In the genomic region with DNA sequence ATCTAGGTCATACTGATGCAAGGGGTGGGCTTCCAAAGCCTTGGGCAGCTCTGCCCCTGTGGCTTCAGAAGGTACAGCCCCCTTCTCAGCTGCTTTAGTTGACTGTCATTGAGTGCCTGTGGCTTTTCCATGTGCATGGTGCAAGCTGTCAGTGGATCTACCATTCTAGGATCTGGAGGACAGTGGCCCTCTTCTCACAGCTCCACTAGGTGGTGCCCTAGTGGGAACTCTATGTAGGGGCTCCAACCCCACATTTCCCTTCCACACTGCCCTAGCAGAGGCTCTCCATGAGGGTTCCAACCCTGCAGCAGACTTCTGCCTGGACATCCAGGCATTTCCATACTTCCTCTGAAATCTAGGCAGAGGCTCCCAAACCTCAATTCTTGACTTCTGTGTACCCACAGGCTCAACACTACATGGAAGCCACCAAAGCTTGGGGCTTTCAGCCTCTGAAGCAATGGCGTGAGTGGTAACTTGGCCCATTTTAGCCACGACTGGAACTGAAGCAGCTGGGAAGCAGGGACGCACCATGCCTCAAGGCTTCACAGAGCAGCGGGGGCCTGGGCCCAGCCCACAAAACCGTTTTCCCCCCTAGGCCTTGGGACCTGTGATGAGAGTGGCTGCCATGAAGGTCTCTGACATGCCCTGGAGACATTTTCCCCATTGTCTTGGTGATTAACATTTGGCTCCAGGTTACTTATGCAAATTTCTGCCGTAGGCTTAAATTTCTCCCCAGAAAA, we compare ENCODE assay signal across 14 cellular contexts. TPM values are rescaled to one million over a fixed set of nuclear protein-coding genes. Genes with fewer than 3 reads are reported as not detected.
DNase-seq lines count a peak whose midpoint lies in the region; ATAC-seq and TF ChIP-seq lines count a peak whose summit lies in the region.
"Not testable (repeated sequence)": the region's sequence is repeated elsewhere in the genome, so short reads cannot be mapped to it uniquely, and the experiment has no call there.
"Had no signal": no experiment of that assay in that cellular context is flagged by ENCODE, and none has a peak within 500 bp of the region (broad histone marks: within the 10 kb centered on the region; RNA-seq: fewer than 3 reads in every experiment).

No MANE protein-coding gene starts in this region.

- H3K4me3 ChIP-seq in GM06990 (replicated peaks; ENCODE audit: low read depth, low read length); GM23338; Loucy (ENCODE audit: low read length, poor library complexity, severe bottlenecking); RWPE2 (ENCODE audit: severe bottlenecking); brain microvascular endothelial cell (ENCODE audit: low read depth, low read length); lower lobe of right lung: not testable (repeated sequence)

- not testable (repeated sequence) for H3K9me3 ChIP-seq in Loucy (ENCODE audit: insufficient read depth, low read depth, low read length); RWPE2 (ENCODE audit: severe bottlenecking); lower lobe of right lung

- not testable (repeated sequence) for H3K9me2 ChIP-seq in GM23338 (ENCODE audit: insufficient read depth); Loucy (replicated peaks; ENCODE audit: low read depth, low read length)

- not testable (repeated sequence) for H3F3A ChIP-seq in GM23338 (replicated peaks; ENCODE audit: low read depth); Loucy (ENCODE audit: low read depth)

- H3K27me3 Mint-ChIP-seq in GM23338 (ENCODE audit: insufficient read depth, low read depth, poor library complexity); osteocyte (ENCODE audit: unreplicated experiment): not testable (repeated sequence)

- H3K9me3 Mint-ChIP-seq in GM23338, result peaks cover 19% of the 10 kb centered on the region
- not testable (repeated sequence) for H3K9me3 Mint-ChIP-seq in osteocyte (ENCODE audit: unreplicated experiment)

- not testable (repeated sequence) for H3K4me1 ChIP-seq in GM23338 (ENCODE audit: insufficient read depth); Loucy (ENCODE audit: insufficient read depth, low read length, poor library complexity, severe bottlenecking); RWPE2 (ENCODE audit: insufficient read depth, poor library complexity, severe bottlenecking); lower lobe of right lung

- not testable (repeated sequence) for H3K36me3 Mint-ChIP-seq in GM23338 (ENCODE audit: low read depth); osteocyte (ENCODE audit: unreplicated experiment)

- TF ChIP-seq CTCF in GM06990 (IDR thresholded peaks at IDR 0.05; ENCODE audit: insufficient read depth, low read length, poor library complexity, severe bottlenecking), result peak; percentile 22
- TF ChIP-seq CTCF in GM23338 (conservative IDR thresholded peaks at IDR 0.05; ENCODE audit: low read depth in 2 of 2), result peak; percentile 39 to 52
- peak; percentile 53 for TF ChIP-seq CTCF in Loucy (conservative IDR thresholded peaks at IDR 0.05; ENCODE audit: low read length)
- not testable (repeated sequence) for TF ChIP-seq CTCF in RWPE2 (IDR thresholded peaks at IDR 0.05; ENCODE audit: poor library complexity, severe bottlenecking); osteocyte (IDR thresholded peaks at IDR 0.05)
- TF ChIP-seq CTCF in brain microvascular endothelial cell (IDR thresholded peaks at IDR 0.05; ENCODE audit: low read depth, low read length, missing control alignments), result peak; percentile 18
- peak; percentile 16 for TF ChIP-seq CTCF in lower lobe of right lung (IDR thresholded peaks at IDR 0.05)

- not testable (repeated sequence) for H3K4me3 Mint-ChIP-seq in GM23338; osteocyte (ENCODE audit: unreplicated experiment)

- not testable (repeated sequence) for H3K9ac ChIP-seq in Loucy (ENCODE audit: low read depth, low read length, poor library complexity, severe bottlenecking)

- intact Hi-C loops in lower lobe of right lung (cut with DNase I), result not testable (repeated sequence)

- DNase-seq in GM06990 (ENCODE audit: extremely low read depth, insufficient read length); GM23338 (ENCODE audit: low spot score); brain microvascular endothelial cell; lower lobe of right lung; osteocyte (ENCODE audit: extremely low spot score, unreplicated experiment): not testable (repeated sequence)
- peak; percentile 56 for DNase-seq in RWPE2 (ENCODE audit: low spot score)

- ATAC-seq in GM23338; RWPE2 (ENCODE audit: low read depth); lower lobe of right lung: not testable (repeated sequence)

- not testable (repeated sequence) for H3K27me3 ChIP-seq in GM06990 (replicated peaks; ENCODE audit: control insufficient read depth, insufficient read depth, low read length); GM23338 (ENCODE audit: insufficient read depth); Loucy (ENCODE audit: insufficient read depth, low read length, poor library complexity, severe bottlenecking); RWPE2 (ENCODE audit: insufficient read depth, poor library complexity, severe bottlenecking); brain microvascular endothelial cell (replicated peaks); lower lobe of right lung (ENCODE audit: low read depth)

- not testable (repeated sequence) for H3K4me2 ChIP-seq in GM23338; Loucy (ENCODE audit: low read depth, low read length, poor library complexity, severe bottlenecking)

- not testable (repeated sequence) for H3K27ac Mint-ChIP-seq in GM23338
- H3K27ac Mint-ChIP-seq in osteocyte (ENCODE audit: unreplicated experiment), result peak overlapping the region; percentile 10

- not testable (repeated sequence) for H3K27ac ChIP-seq in GM23338 (ENCODE audit: low read depth); RWPE2 (ENCODE audit: poor library complexity, severe bottlenecking); lower lobe of right lung
- peak overlapping the region; percentile 100 for H3K27ac ChIP-seq in brain microvascular endothelial cell

- not testable (repeated sequence) for H4K20me1 ChIP-seq in GM23338 (replicated peaks; ENCODE audit: insufficient read depth); Loucy (ENCODE audit: insufficient read depth, low read length, poor library complexity, severe bottlenecking)

- not testable (repeated sequence) for H3K4me1 Mint-ChIP-seq in GM23338
- H3K4me1 Mint-ChIP-seq in osteocyte (ENCODE audit: unreplicated experiment), result peaks cover 48% of the 10 kb centered on the region

- in situ Hi-C loops in brain microvascular endothelial cell (cut with HindIII; ENCODE audit: low pct_ligation_motif_present, low sequenced_read_pairs), result not testable (repeated sequence)

- not testable (repeated sequence) for H3K36me3 ChIP-seq in GM06990 (ENCODE audit: control insufficient read depth, insufficient read depth, low read length); GM23338 (ENCODE audit: insufficient read depth); Loucy (ENCODE audit: insufficient read depth, low read length); RWPE2 (ENCODE audit: low read depth); brain microvascular endothelial cell (replicated peaks); lower lobe of right lung

- H3K79me2 ChIP-seq in GM23338 (replicated peaks; ENCODE audit: insufficient read depth); Loucy (ENCODE audit: insufficient read depth, low read length): not testable (repeated sequence)

- H2AFZ ChIP-seq in GM23338; Loucy (ENCODE audit: low read length): not testable (repeated sequence)

RNA-seq across cellular contexts. Expression of gene KIAA1755, which starts 20.8 kb away (rescaled TPM):
- 0.12 and 0.28 TPM in 2 replicates for total RNA-seq in GM23338 (2014; rRNA removed; shearing (Covaris generic))
- polyA plus RNA-seq in GM23338 (2016; fragmentation: Nextera tagmentation; extraction: Ambion mirVana), result not detected in 2 replicates
- total RNA-seq in lower lobe of right lung (1.3 TPM), osteocyte (50.2 and 60.6 TPM in 2 replicates)
- total RNA-seq: CD4-positive, alpha-beta T cell; G401; GM12878; MCF 10A had no signal
- polyA plus RNA-seq: GM12878 had no signal

RNA-seq across cellular contexts. Expression of gene BPI, which starts 22.6 kb away (rescaled TPM):
- total RNA-seq in GM23338 (2014; rRNA removed; shearing (Covaris generic)), result not detected in 2 replicates
- not detected in 2 replicates for polyA plus RNA-seq in GM23338 (2016; fragmentation: Nextera tagmentation; extraction: Ambion mirVana)
- total RNA-seq in lower lobe of right lung (0.44 TPM), osteocyte (7.7 and 8.5 TPM in 2 replicates)
- total RNA-seq: G401, GM12878, HT-29, MCF 10A, PC-9 had no signal
- polyA plus RNA-seq: GM12878, SK-N-SH had no signal

Comparison
In these comparisons a context has a peak if more than half of its experiments do, and no peak if none do; other contexts are left out.
1. RNA of gene KIAA1755, which starts 20.8 kb away (total RNA-seq): 50.2 to 60.6 TPM in osteocyte; 1.3 TPM in lower lobe of right lung (single experiment) and 0.12 to 0.28 TPM in GM23338; every median in the first group is over 10 times any median in the second.